11 cellular contexts compared by ENCODE assay signal in the genomic region with DNA sequence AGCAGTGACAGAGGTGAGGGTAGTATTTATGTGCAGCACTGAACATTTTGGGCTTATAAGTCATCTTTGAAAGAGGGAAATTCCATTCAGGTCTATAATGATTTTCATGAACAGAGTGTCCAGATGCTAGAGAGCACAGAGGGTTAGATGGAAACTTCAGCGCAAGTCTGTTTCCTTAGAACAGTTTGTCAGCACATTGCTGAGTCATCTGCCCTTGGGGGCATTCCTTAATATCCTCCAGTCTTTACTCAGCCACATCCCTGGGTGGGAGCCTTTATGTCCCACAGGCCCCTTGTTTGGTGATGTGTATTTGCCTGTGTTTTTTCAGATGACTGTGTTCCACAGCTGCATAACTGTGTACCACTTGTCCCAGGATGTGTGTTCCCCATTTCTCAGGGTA.
DNase-seq lines count a peak whose midpoint lies in the region; ATAC-seq and TF ChIP-seq lines count a peak whose summit lies in the region.
"Had no signal": no experiment of that assay in that cellular context is flagged by ENCODE, and none has a peak within 500 bp of the region (broad histone marks: within the 10 kb centered on the region; RNA-seq: fewer than 3 reads in every experiment).

No MANE protein-coding gene starts in this region.

- peaks cover 27% of the 10 kb centered on the region for H3K9me3 Mint-ChIP-seq in activated naive CD8-positive, alpha-beta T cell treated with anti-CD3 and anti-CD28 coated beads, Interleukin-2, amount 50 U/mL, for 24 hours
- peaks cover 18% of the 10 kb centered on the region for H3K9me3 Mint-ChIP-seq in activated naive CD8-positive, alpha-beta T cell treated with anti-CD3 and anti-CD28 coated beads for 36 hours
- peaks cover 5% of the 10 kb centered on the region for H3K9me3 Mint-ChIP-seq in stimulated activated effector memory CD8-positive, alpha-beta T cell treated with anti-CD3 and anti-CD28 coated beads, Interleukin-12 subunit alpha, Interleukin-12 subunit beta, amount 100 ng/mL, for 72 hours

- no peak for TF ChIP-seq POLR2A in testis (IDR thresholded peaks at IDR 0.05)

- no peaks in the 10 kb centered on the region for H3K36me3 ChIP-seq in adipocyte (ENCODE audit: control insufficient read depth, insufficient read depth, low read length, severe bottlenecking)
- no peaks in the 10 kb centered on the region for H3K36me3 ChIP-seq in heart right ventricle
- no peaks in the 10 kb centered on the region for H3K36me3 ChIP-seq in testis (ENCODE audit: low read depth, missing control alignments)

- intact Hi-C loops in heart right ventricle (cut with DNase I) (no loop called here), testis (cut with DNase I; ENCODE audit: low total_unique reads) (no loop called here)

- H3K27ac ChIP-seq in heart right ventricle, result no peak overlapping the region
- H3K27ac ChIP-seq in testis, result peak overlapping the region in 1 of 2 donors; percentile 38

- 41 to 55% methylated on average over 1 of the region's 1 CpG for WGBS in heart right ventricle, 2 donors
- WGBS in testis, 2 donors, result 28 to 35% methylated on average over 1 of the region's 1 CpG

- no peak for TF ChIP-seq CTCF in heart right ventricle (IDR thresholded peaks at IDR 0.05)
- TF ChIP-seq CTCF in testis (IDR thresholded peaks at IDR 0.05), result no peak

- H3K27me3 ChIP-seq in adipocyte (replicated peaks; ENCODE audit: control insufficient read depth, insufficient read depth, low read length), result no peaks in the 10 kb centered on the region
- peaks cover 0 to 55% (median 0%) of the 10 kb centered on the region in 7 donors for H3K27me3 ChIP-seq in heart right ventricle
- no peaks in the 10 kb centered on the region for H3K27me3 ChIP-seq in testis

- H3K9me3 ChIP-seq in adipocyte (ENCODE audit: control insufficient read depth, low read length) (peaks cover 21% of the 10 kb centered on the region), heart right ventricle (peaks cover 0 to 36% (median 3%) of the 10 kb centered on the region in 11 donors), testis (no peaks in the 10 kb centered on the region)

- no peak overlapping the region for H3K27ac Mint-ChIP-seq in activated naive CD8-positive, alpha-beta T cell treated with anti-CD3 and anti-CD28 coated beads, Interleukin-2, amount 50 U/mL, for 24 hours
- no peak overlapping the region for H3K27ac Mint-ChIP-seq in activated naive CD8-positive, alpha-beta T cell treated with anti-CD3 and anti-CD28 coated beads for 36 hours
- H3K27ac Mint-ChIP-seq in stimulated activated effector memory CD8-positive, alpha-beta T cell treated with anti-CD3 and anti-CD28 coated beads, Interleukin-12 subunit alpha, Interleukin-12 subunit beta, amount 100 ng/mL, for 72 hours, result no peak overlapping the region
- H3K27ac Mint-ChIP-seq: activated CD8-positive, alpha-beta T cell treated with anti-CD3 and anti-CD28 coated beads, Interleukin-2, amount 10 ng/mL, durations not matched to agents 7 days and 5 days had no signal

- H3K27me3 Mint-ChIP-seq in activated naive CD8-positive, alpha-beta T cell treated with anti-CD3 and anti-CD28 coated beads, Interleukin-2, amount 50 U/mL, for 24 hours, result peaks cover 55% of the 10 kb centered on the region
- peaks cover 64% of the 10 kb centered on the region for H3K27me3 Mint-ChIP-seq in activated naive CD8-positive, alpha-beta T cell treated with anti-CD3 and anti-CD28 coated beads for 36 hours

- no peak for DNase-seq in activated naive CD8-positive, alpha-beta T cell treated with anti-CD3 and anti-CD28 coated beads, Interleukin-2, amount 50 U/mL, for 24 hours
- DNase-seq in activated naive CD8-positive, alpha-beta T cell treated with anti-CD3 and anti-CD28 coated beads for 36 hours, result no peak
- peak; percentile 95 for DNase-seq in adipocyte (ENCODE audit: low read depth)
- peak in 1 of 2 donors; percentile 46 for DNase-seq in heart right ventricle
- peak; percentile 33 for DNase-seq in testis
- no peak for DNase-seq in stimulated activated effector memory CD8-positive, alpha-beta T cell treated with anti-CD3 and anti-CD28 coated beads, Interleukin-12 subunit alpha, Interleukin-12 subunit beta, amount 100 ng/mL, for 72 hours (ENCODE audit: low spot score in 2 of 2)
- DNase-seq: activated CD8-positive, alpha-beta T cell treated with anti-CD3 and anti-CD28 coated beads, Interleukin-2, amount 10 ng/mL, durations not matched to agents 7 days and 5 days; left colon; OCI-M1 had no signal

- H3K36me3 Mint-ChIP-seq in activated naive CD8-positive, alpha-beta T cell treated with anti-CD3 and anti-CD28 coated beads, Interleukin-2, amount 50 U/mL, for 24 hours (ENCODE audit: low read depth), result peaks cover 14% of the 10 kb centered on the region
- peaks cover 3% of the 10 kb centered on the region for H3K36me3 Mint-ChIP-seq in activated naive CD8-positive, alpha-beta T cell treated with anti-CD3 and anti-CD28 coated beads for 36 hours
- no peaks in the 10 kb centered on the region for H3K36me3 Mint-ChIP-seq in stimulated activated effector memory CD8-positive, alpha-beta T cell treated with anti-CD3 and anti-CD28 coated beads, Interleukin-12 subunit alpha, Interleukin-12 subunit beta, amount 100 ng/mL, for 72 hours

- peak overlapping the region; percentile 59 for H3K9ac ChIP-seq in adipocyte (ENCODE audit: low read length)

- H3K4me3 ChIP-seq in adipocyte (ENCODE audit: low read length) (peak overlapping the region; percentile 7), heart right ventricle (no peak overlapping the region), testis (no peak overlapping the region)

- ATAC-seq in activated naive CD8-positive, alpha-beta T cell treated with anti-CD3 and anti-CD28 coated beads, Interleukin-2, amount 50 U/mL, for 24 hours, result peak; percentile 63
- ATAC-seq in heart right ventricle, result peak; percentile 69 to 99 (median 88)
- ATAC-seq in stimulated activated effector memory CD8-positive, alpha-beta T cell treated with anti-CD3 and anti-CD28 coated beads, Interleukin-12 subunit alpha, Interleukin-12 subunit beta, amount 100 ng/mL, for 72 hours, result no peak
- no peak for ATAC-seq in GM19455 (IDR thresholded peaks at IDR 0.05; ENCODE audit: unreplicated experiment)
- ATAC-seq in HG03457 (IDR thresholded peaks at IDR 0.05; ENCODE audit: unreplicated experiment), result no peak
- ATAC-seq: activated CD8-positive, alpha-beta T cell treated with anti-CD3 and anti-CD28 coated beads, Interleukin-2, amount 10 ng/mL, durations not matched to agents 7 days and 5 days; left colon had no signal

- H3K4me1 ChIP-seq in adipocyte (ENCODE audit: control insufficient read depth, insufficient read depth, low read length) (peaks cover 12% of the 10 kb centered on the region), heart right ventricle (peaks cover 0 to 10% (median 0%) of the 10 kb centered on the region in 9 donors), testis (no peaks in the 10 kb centered on the region)

- no peak overlapping the region for H3K4me3 Mint-ChIP-seq in activated naive CD8-positive, alpha-beta T cell treated with anti-CD3 and anti-CD28 coated beads, Interleukin-2, amount 50 U/mL, for 24 hours
- no peak overlapping the region for H3K4me3 Mint-ChIP-seq in activated naive CD8-positive, alpha-beta T cell treated with anti-CD3 and anti-CD28 coated beads for 36 hours
- no peak overlapping the region for H3K4me3 Mint-ChIP-seq in stimulated activated effector memory CD8-positive, alpha-beta T cell treated with anti-CD3 and anti-CD28 coated beads, Interleukin-12 subunit alpha, Interleukin-12 subunit beta, amount 100 ng/mL, for 72 hours
- H3K4me3 Mint-ChIP-seq: activated CD8-positive, alpha-beta T cell treated with anti-CD3 and anti-CD28 coated beads, Interleukin-2, amount 10 ng/mL, durations not matched to agents 7 days and 5 days had no signal

- no peaks in the 10 kb centered on the region for H3K4me1 Mint-ChIP-seq in activated naive CD8-positive, alpha-beta T cell treated with anti-CD3 and anti-CD28 coated beads, Interleukin-2, amount 50 U/mL, for 24 hours
- no peaks in the 10 kb centered on the region for H3K4me1 Mint-ChIP-seq in activated naive CD8-positive, alpha-beta T cell treated with anti-CD3 and anti-CD28 coated beads for 36 hours
- H3K4me1 Mint-ChIP-seq in stimulated activated effector memory CD8-positive, alpha-beta T cell treated with anti-CD3 and anti-CD28 coated beads, Interleukin-12 subunit alpha, Interleukin-12 subunit beta, amount 100 ng/mL, for 72 hours, result no peaks in the 10 kb centered on the region

Comparison
In these comparisons a context has a peak if more than half of its experiments do, and no peak if none do; other contexts are left out.
1. ATAC-seq: peak in activated naive CD8-positive, alpha-beta T cell treated with anti-CD3 and anti-CD28 coated beads, Interleukin-2, amount 50 U/mL, for 24 hours (single experiment) and heart right ventricle (8 of 8); none in stimulated activated effector memory CD8-positive, alpha-beta T cell treated with anti-CD3 and anti-CD28 coated beads, Interleukin-12 subunit alpha, Interleukin-12 subunit beta, amount 100 ng/mL, for 72 hours (single experiment), GM19455 (single experiment) and HG03457 (single experiment).
2. DNase-seq: peak in adipocyte (single experiment) and testis (single experiment); none in activated naive CD8-positive, alpha-beta T cell treated with anti-CD3 and anti-CD28 coated beads, Interleukin-2, amount 50 U/mL, for 24 hours (single experiment), activated naive CD8-positive, alpha-beta T cell treated with anti-CD3 and anti-CD28 coated beads for 36 hours (single experiment) and stimulated activated effector memory CD8-positive, alpha-beta T cell treated with anti-CD3 and anti-CD28 coated beads, Interleukin-12 subunit alpha, Interleukin-12 subunit beta, amount 100 ng/mL, for 72 hours (0 of 2).